Comparison of ENCODE assay signal across 15 cellular contexts in the genomic region with DNA sequence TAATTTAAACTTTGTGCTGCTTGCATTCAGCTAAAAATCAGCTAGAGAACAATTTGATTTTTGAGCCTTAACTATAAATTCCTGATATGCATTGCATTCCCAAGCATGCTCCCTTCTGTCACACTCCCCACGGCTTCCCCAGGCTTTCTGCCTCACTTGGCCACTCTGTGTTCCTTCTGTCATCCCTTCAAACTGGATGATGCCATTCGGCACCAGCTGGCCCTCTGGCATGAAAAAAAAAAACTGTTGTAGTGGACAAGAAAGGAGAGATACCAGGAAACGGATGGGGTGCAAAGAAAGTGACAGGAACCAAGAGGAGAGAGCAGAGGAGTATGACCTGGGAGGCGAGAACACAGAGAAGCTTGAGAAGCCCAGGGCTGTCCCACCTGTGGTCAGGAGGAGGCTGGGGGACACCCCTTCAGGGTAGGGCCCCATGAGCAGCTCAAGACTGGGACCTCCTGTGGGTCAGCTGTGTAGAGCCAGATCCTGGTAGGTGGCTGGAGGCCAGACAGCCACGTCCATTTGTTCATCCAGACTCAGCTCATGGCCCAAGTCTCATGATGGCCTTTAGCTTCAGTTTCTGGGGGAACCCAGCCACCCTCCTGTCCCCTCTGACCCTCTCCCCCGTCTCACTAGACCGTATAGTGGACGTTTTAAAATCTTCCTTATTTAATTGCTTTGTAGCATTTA.
DNase-seq lines count a peak whose midpoint lies in the region; TF ChIP-seq lines count a peak whose summit lies in the region.
"Had no signal": no experiment of that assay in that cellular context is flagged by ENCODE, and none has a peak within 500 bp of the region (broad histone marks: within the 10 kb centered on the region; RNA-seq: fewer than 3 reads in every experiment).

No MANE protein-coding gene starts in this region.

- peak overlapping the region; percentile 88 for H3K27ac Mint-ChIP-seq in neural crest cell (ENCODE audit: unreplicated experiment)
- H3K27ac Mint-ChIP-seq: CD4-positive, CD25-positive, alpha-beta regulatory T cell; CD8-positive, alpha-beta memory T cell; H9; IgD-negative memory B cell had no signal

- DNase-seq in G401 (ENCODE audit: low spot score): peak; percentile 96
- DNase-seq in cerebellar nuclear complex (lab: John Stamatoyannopoulos, UW): peak; percentile 65 to 91
- DNase-seq in neural crest cell (ENCODE audit: low read depth, low spot score): no peak
- DNase-seq in sigmoid colon: peak; percentile 59
- no peak for DNase-seq in stimulated activated CD4-positive, alpha-beta T cell treated with anti-CD3 and anti-CD28 coated beads, Interleukin-2, amount 100 ng/mL, for 48 hours
- no peak for DNase-seq in inferior parietal cortex (ENCODE audit: extremely low spot score)
- DNase-seq in AG20443 (ENCODE audit: low spot score): no peak
- no peak for DNase-seq in activated CD8-positive, alpha-beta memory T cell treated with anti-CD3 and anti-CD28 coated beads for 24 hours
- DNase-seq: BE2C; CD4-positive, CD25-positive, alpha-beta regulatory T cell; CD8-positive, alpha-beta memory T cell; COR-L47; GF-D8; H9 had no signal

- no peaks in the 10 kb centered on the region for H3K27me3 ChIP-seq in sigmoid colon
- H3K27me3 ChIP-seq: BE2C had no signal

- no peaks in the 10 kb centered on the region for H3K9me3 Mint-ChIP-seq in neural crest cell
- H3K9me3 Mint-ChIP-seq: CD8-positive, alpha-beta memory T cell; H9 had no signal

- no peak for TF ChIP-seq POLR2A in sigmoid colon (IDR thresholded peaks at IDR 0.05)

- peaks cover 29% of the 10 kb centered on the region for H3K4me1 Mint-ChIP-seq in neural crest cell
- H3K4me1 Mint-ChIP-seq: IgD-negative memory B cell had no signal

- no peak overlapping the region for H3K4me3 Mint-ChIP-seq in neural crest cell
- H3K4me3 Mint-ChIP-seq: CD4-positive, CD25-positive, alpha-beta regulatory T cell; CD8-positive, alpha-beta memory T cell; H9; IgD-negative memory B cell had no signal

- no peaks in the 10 kb centered on the region for H3K4me1 ChIP-seq in sigmoid colon

- no peak overlapping the region for H3K27ac ChIP-seq in sigmoid colon

- H3K36me3 Mint-ChIP-seq in neural crest cell (ENCODE audit: low read depth): peaks cover 10% of the 10 kb centered on the region
- H3K36me3 Mint-ChIP-seq: CD4-positive, CD25-positive, alpha-beta regulatory T cell; CD8-positive, alpha-beta memory T cell; IgD-negative memory B cell had no signal

- intact Hi-C loops in sigmoid colon (cut with DNase I): no loop called here

- no peaks in the 10 kb centered on the region for H3K9me3 ChIP-seq in sigmoid colon
- H3K9me3 ChIP-seq: BE2C had no signal

- no peak for TF ChIP-seq EP300 in sigmoid colon (IDR thresholded peaks at IDR 0.05)

- in situ Hi-C loops in G401 (cut with HindIII; ENCODE audit: low sequenced_read_pairs): no loop called here

- WGBS in sigmoid colon, 2 donors: 83 to 89% methylated on average over 8 of the region's 8 CpGs

- TF ChIP-seq CTCF in neural crest cell (conservative IDR thresholded peaks at IDR 0.05): no peak
- no peak for TF ChIP-seq CTCF in sigmoid colon (IDR thresholded peaks at IDR 0.05)

- H3K36me3 ChIP-seq in sigmoid colon: peaks cover 0 to 4% (median 0%) of the 10 kb centered on the region in 4 donors
- H3K36me3 ChIP-seq: BE2C had no signal

- H3K4me3 ChIP-seq in sigmoid colon: no peak overlapping the region

- no peaks in the 10 kb centered on the region for H3K27me3 Mint-ChIP-seq in neural crest cell (ENCODE audit: low read depth)
- H3K27me3 Mint-ChIP-seq: CD8-positive, alpha-beta memory T cell; IgD-negative memory B cell had no signal

Comparison
In these comparisons a context has a peak if more than half of its experiments do, and no peak if none do; other contexts are left out.
1. DNase-seq: peak in G401 (single experiment), cerebellar nuclear complex (2 of 2) and sigmoid colon (single experiment); none in neural crest cell (single experiment), stimulated activated CD4-positive, alpha-beta T cell treated with anti-CD3 and anti-CD28 coated beads, Interleukin-2, amount 100 ng/mL, for 48 hours (0 of 2), inferior parietal cortex (single experiment), AG20443 (single experiment) and activated CD8-positive, alpha-beta memory T cell treated with anti-CD3 and anti-CD28 coated beads for 24 hours (single experiment).